Comparison of ENCODE assay signal across 1 cellular context in the genomic region with DNA sequence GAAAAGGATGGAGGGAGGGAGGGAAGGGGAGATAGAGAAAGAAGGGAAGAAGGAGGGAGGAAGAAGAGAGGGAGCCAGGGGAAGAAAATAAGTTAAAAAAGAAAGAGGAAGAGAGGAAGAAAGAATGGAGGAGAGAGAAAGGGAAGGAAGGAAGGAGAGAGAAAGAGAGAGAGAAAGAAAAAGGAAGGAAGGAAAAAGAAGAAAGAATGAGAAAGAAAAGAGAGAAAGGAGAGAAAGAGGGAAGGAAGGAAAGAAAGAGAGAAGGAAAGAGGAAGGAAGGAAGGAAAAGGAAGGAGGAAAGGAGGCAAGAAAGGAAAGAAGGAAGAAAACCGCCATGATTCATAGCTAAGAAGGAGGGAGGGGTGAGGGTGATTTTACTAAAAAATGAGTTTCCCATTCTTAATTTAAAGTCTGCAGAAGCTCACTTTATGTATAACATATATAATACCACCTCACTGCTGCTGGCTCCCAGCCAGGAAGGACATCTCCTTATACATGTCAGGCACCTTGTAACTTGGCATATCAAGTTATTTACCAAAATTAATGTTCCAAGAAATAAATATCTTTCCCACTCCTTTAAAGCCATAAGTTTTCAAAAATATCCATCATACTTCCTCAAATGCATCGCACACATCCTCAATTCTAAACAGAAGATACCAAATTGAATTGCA.
TF ChIP-seq lines count a peak whose summit lies in the region.

No MANE protein-coding gene starts in this region.

TF ChIP-seq in GM23338, 12 proteins besides CTCF, POLR2A, EP300 and RAD21 (continued from another document):
- TF ChIP-seq ZNF331 (CRISPR knock-in tag; IDR thresholded peaks at IDR 0.05; ENCODE audit: low read depth) (no peak), STAT1 (IDR thresholded peaks at IDR 0.05; ENCODE audit: unreplicated experiment) (no peak), JUNB (IDR thresholded peaks at IDR 0.05; ENCODE audit: unreplicated experiment) (no peak), REST (IDR thresholded peaks at IDR 0.05; ENCODE audit: unreplicated experiment) (no peak)
- TF ChIP-seq, protein P1, sequence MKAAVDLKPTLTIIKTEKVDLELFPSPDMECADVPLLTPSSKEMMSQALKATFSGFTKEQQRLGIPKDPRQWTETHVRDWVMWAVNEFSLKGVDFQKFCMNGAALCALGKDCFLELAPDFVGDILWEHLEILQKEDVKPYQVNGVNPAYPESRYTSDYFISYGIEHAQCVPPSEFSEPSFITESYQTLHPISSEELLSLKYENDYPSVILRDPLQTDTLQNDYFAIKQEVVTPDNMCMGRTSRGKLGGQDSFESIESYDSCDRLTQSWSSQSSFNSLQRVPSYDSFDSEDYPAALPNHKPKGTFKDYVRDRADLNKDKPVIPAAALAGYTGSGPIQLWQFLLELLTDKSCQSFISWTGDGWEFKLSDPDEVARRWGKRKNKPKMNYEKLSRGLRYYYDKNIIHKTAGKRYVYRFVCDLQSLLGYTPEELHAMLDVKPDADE (IDR thresholded peaks at IDR 0.05) = no peak
- TF ChIP-seq, protein P2, sequence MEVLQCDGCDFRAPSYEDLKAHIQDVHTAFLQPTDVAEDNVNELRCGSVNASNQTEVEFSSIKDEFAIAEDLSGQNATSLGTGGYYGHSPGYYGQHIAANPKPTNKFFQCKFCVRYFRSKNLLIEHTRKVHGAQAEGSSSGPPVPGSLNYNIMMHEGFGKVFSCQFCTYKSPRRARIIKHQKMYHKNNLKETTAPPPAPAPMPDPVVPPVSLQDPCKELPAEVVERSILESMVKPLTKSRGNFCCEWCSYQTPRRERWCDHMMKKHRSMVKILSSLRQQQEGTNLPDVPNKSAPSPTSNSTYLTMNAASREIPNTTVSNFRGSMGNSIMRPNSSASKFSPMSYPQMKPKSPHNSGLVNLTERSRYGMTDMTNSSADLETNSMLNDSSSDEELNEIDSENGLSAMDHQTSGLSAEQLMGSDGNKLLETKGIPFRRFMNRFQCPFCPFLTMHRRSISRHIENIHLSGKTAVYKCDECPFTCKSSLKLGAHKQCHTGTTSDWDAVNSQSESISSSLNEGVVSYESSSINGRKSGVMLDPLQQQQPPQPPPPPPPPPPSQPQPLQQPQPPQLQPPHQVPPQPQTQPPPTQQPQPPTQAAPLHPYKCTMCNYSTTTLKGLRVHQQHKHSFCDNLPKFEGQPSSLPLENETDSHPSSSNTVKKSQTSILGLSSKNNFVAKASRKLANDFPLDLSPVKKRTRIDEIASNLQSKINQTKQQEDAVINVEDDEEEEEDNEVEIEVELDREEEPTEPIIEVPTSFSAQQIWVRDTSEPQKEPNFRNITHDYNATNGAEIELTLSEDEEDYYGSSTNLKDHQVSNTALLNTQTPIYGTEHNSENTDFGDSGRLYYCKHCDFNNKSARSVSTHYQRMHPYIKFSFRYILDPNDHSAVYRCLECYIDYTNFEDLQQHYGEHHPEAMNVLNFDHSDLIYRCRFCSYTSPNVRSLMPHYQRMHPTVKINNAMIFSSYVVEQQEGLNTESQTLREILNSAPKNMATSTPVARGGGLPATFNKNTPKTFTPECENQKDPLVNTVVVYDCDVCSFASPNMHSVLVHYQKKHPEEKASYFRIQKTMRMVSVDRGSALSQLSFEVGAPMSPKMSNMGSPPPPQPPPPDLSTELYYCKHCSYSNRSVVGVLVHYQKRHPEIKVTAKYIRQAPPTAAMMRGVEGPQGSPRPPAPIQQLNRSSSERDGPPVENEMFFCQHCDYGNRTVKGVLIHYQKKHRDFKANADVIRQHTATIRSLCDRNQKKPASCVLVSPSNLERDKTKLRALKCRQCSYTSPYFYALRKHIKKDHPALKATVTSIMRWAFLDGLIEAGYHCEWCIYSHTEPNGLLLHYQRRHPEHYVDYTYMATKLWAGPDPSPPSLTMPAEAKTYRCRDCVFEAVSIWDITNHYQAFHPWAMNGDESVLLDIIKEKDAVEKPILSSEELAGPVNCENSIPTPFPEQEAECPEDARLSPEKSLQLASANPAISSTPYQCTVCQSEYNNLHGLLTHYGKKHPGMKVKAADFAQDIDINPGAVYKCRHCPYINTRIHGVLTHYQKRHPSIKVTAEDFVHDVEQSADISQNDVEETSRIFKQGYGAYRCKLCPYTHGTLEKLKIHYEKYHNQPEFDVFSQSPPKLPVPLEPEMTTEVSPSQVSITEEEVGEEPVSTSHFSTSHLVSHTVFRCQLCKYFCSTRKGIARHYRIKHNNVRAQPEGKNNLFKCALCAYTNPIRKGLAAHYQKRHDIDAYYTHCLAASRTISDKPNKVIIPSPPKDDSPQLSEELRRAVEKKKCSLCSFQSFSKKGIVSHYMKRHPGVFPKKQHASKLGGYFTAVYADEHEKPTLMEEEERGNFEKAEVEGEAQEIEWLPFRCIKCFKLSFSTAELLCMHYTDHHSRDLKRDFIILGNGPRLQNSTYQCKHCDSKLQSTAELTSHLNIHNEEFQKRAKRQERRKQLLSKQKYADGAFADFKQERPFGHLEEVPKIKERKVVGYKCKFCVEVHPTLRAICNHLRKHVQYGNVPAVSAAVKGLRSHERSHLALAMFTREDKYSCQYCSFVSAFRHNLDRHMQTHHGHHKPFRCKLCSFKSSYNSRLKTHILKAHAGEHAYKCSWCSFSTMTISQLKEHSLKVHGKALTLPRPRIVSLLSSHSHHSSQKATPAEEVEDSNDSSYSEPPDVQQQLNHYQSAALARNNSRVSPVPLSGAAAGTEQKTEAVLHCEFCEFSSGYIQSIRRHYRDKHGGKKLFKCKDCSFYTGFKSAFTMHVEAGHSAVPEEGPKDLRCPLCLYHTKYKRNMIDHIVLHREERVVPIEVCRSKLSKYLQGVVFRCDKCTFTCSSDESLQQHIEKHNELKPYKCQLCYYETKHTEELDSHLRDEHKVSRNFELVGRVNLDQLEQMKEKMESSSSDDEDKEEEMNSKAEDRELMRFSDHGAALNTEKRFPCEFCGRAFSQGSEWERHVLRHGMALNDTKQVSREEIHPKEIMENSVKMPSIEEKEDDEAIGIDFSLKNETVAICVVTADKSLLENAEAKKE (CRISPR knock-in tag; IDR thresholded peaks at IDR 0.05) = no peak
